ENCODE assay signal across 1 cellular context in genomic region chr12:23423097-23423687, GRCh38.
TF ChIP-seq lines count a peak whose summit lies in the region.

No MANE protein-coding gene starts in this region.

TF ChIP-seq in K562, 482 proteins besides CTCF, POLR2A, EP300 and RAD21 (continued from another document and continues in another):
- TF ChIP-seq SIN3A (IDR thresholded peaks at IDR 0.05; ENCODE audit: borderline replicate concordance in 2 of 2, control insufficient read depth in 1 of 2, low read depth in 2 of 2, low read length in 2 of 2) = no peak
- no peak for TF ChIP-seq ZSCAN32 (CRISPR knock-in tag; IDR thresholded peaks at IDR 0.05)
- TF ChIP-seq HMGXB4 (CRISPR knock-in tag; IDR thresholded peaks at IDR 0.05) = no peak
- TF ChIP-seq KAT7 (CRISPR knock-in tag; IDR thresholded peaks at IDR 0.05; ENCODE audit: borderline replicate concordance) = no peak
- no peak for TF ChIP-seq ZNF764 (CRISPR knock-in tag; IDR thresholded peaks at IDR 0.05; ENCODE audit: low read depth)
- TF ChIP-seq ZBTB8A (IDR thresholded peaks at IDR 0.05; ENCODE audit: partially characterized antibody) = no peak
- no peak for TF ChIP-seq PTTG1 (tag; IDR thresholded peaks at IDR 0.05; ENCODE audit: low read depth)
- TF ChIP-seq ZBTB2 (IDR thresholded peaks at IDR 0.05) = peak; percentile 70; the same call in 1 of the 2 replicates
- TF ChIP-seq ZNF143 (CRISPR knock-in tag; IDR thresholded peaks at IDR 0.05) = no peak
- no peak for TF ChIP-seq ZBTB26 (CRISPR knock-in tag; IDR thresholded peaks at IDR 0.05)
- no peak for TF ChIP-seq HDGF (IDR thresholded peaks at IDR 0.05)
- TF ChIP-seq TBL1XR1 (IDR thresholded peaks at IDR 0.05; ENCODE audit: low read length in 2 of 2) = no peak
- no peak for TF ChIP-seq NR3C1 (CRISPR knock-in tag; IDR thresholded peaks at IDR 0.05)
- TF ChIP-seq NBN (IDR thresholded peaks at IDR 0.05; ENCODE audit: low read depth) = 0 out of 2 replicates have a peak, but pooled peaks have one; percentile 24
- no peak for TF ChIP-seq KHSRP (IDR thresholded peaks at IDR 0.05)
- TF ChIP-seq TSC22D4 (tag; IDR thresholded peaks at IDR 0.05) = no peak
- 0 out of 2 replicates have a peak, but pooled peaks have one; percentile 35 for TF ChIP-seq NFRKB (IDR thresholded peaks at IDR 0.05; ENCODE audit: low read depth)
- TF ChIP-seq MTA2 (IDR thresholded peaks at IDR 0.05; ENCODE audit: low read depth) = peak; percentile 38; the same call in 1 of the 2 replicates
- no peak for TF ChIP-seq USF2 (CRISPR knock-in tag; IDR thresholded peaks at IDR 0.05)
- TF ChIP-seq MYNN (IDR thresholded peaks at IDR 0.05) = no peak
- no peak for TF ChIP-seq MYNN (CRISPR knock-in tag; IDR thresholded peaks at IDR 0.05)
- TF ChIP-seq, protein P1, sequence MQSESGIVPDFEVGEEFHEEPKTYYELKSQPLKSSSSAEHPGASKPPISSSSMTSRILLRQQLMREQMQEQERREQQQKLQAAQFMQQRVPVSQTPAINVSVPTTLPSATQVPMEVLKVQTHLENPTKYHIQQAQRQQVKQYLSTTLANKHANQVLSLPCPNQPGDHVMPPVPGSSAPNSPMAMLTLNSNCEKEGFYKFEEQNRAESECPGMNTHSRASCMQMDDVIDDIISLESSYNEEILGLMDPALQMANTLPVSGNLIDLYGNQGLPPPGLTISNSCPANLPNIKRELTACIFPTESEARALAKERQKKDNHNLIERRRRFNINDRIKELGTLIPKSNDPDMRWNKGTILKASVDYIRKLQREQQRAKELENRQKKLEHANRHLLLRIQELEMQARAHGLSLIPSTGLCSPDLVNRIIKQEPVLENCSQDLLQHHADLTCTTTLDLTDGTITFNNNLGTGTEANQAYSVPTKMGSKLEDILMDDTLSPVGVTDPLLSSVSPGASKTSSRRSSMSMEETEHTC (IDR thresholded peaks at IDR 0.05) = no peak
- no peak for TF ChIP-seq ZZZ3 (IDR thresholded peaks at IDR 0.05)
- TF ChIP-seq EGR1 (conservative IDR thresholded peaks at IDR 0.05) = no peak
- no peak for TF ChIP-seq E2F8 (IDR thresholded peaks at IDR 0.05; ENCODE audit: low read depth, partially characterized antibody)
- TF ChIP-seq PRPF4 (IDR thresholded peaks at IDR 0.05; ENCODE audit: insufficient read depth, low read depth, low read length, poor library complexity, severe bottlenecking) = no peak
- TF ChIP-seq BRF2 (IDR thresholded peaks at IDR 0.05; ENCODE audit: borderline replicate concordance, insufficient read depth, insufficient read length) = no peak
- peak in 1 of 2 experiments; percentile 4; a peak in 1 of 4 replicates for TF ChIP-seq RCOR1 (IDR thresholded peaks at IDR 0.05; ENCODE audit: borderline replicate concordance in 1 of 2, low read depth in 2 of 2, low read length in 2 of 2)
- no peak for TF ChIP-seq ZNF253 (CRISPR knock-in tag; conservative IDR thresholded peaks at IDR 0.05)
- TF ChIP-seq HDAC2 (IDR thresholded peaks at IDR 0.05) = no peak
- no peak for TF ChIP-seq CREB5 (CRISPR knock-in tag; IDR thresholded peaks at IDR 0.05)
- TF ChIP-seq ELF1 (tag; IDR thresholded peaks at IDR 0.05) = no peak
- TF ChIP-seq MAX (CRISPR knock-in tag; IDR thresholded peaks at IDR 0.05) = no peak
- no peak for TF ChIP-seq EP400 (IDR thresholded peaks at IDR 0.05)
- TF ChIP-seq PHB2 (IDR thresholded peaks at IDR 0.05; ENCODE audit: low read depth) = no peak
- no peak for TF ChIP-seq THAP7 (CRISPR knock-in tag; IDR thresholded peaks at IDR 0.05)
- TF ChIP-seq CC2D1A (IDR thresholded peaks at IDR 0.05) = no peak
- no peak for TF ChIP-seq COPS2 (conservative IDR thresholded peaks at IDR 0.05)
- TF ChIP-seq HOXB6 (CRISPR knock-in tag; IDR thresholded peaks at IDR 0.05; ENCODE audit: borderline replicate concordance) = no peak
- no peak for TF ChIP-seq MCM7 (IDR thresholded peaks at IDR 0.05)
- TF ChIP-seq TOE1 (IDR thresholded peaks at IDR 0.05; ENCODE audit: borderline replicate concordance) = no peak
- TF ChIP-seq TOE1 (CRISPR knock-in tag; IDR thresholded peaks at IDR 0.05; ENCODE audit: borderline replicate concordance, low read depth) = no peak
- TF ChIP-seq RBM39 (optimal IDR thresholded peaks at IDR 0.05; ENCODE audit: low read depth, low read length) = no peak
- no peak for TF ChIP-seq TARDBP (IDR thresholded peaks at IDR 0.05)
- no peak for TF ChIP-seq CBFB (CRISPR knock-in tag; IDR thresholded peaks at IDR 0.05)
- TF ChIP-seq ZNF134 (CRISPR knock-in tag; conservative IDR thresholded peaks at IDR 0.05) = no peak
- no peak for TF ChIP-seq BCL6 (CRISPR knock-in tag; IDR thresholded peaks at IDR 0.05)
- peak; percentile 73; the same call in 1 of the 2 replicates for TF ChIP-seq GATAD2A (IDR thresholded peaks at IDR 0.05)
- TF ChIP-seq ZNF280A (IDR thresholded peaks at IDR 0.05; ENCODE audit: low read depth, partially characterized antibody) = no peak
- no peak for TF ChIP-seq POU5F1 (IDR thresholded peaks at IDR 0.05; ENCODE audit: borderline replicate concordance, low read depth, low read length, partially characterized antibody)
- TF ChIP-seq SIN3B (IDR thresholded peaks at IDR 0.05; ENCODE audit: low read depth) = no peak
- no peak for TF ChIP-seq ESRRB (CRISPR knock-in tag; IDR thresholded peaks at IDR 0.05; ENCODE audit: borderline replicate concordance)
- no peak for TF ChIP-seq NR2C1 (IDR thresholded peaks at IDR 0.05)
- TF ChIP-seq NR2C1 (tag; IDR thresholded peaks at IDR 0.05) = no peak
- no peak for TF ChIP-seq NCOA4 (IDR thresholded peaks at IDR 0.05; ENCODE audit: partially characterized antibody)
- peak; percentile 83 for TF ChIP-seq SMARCE1 (IDR thresholded peaks at IDR 0.05)
- no peak for TF ChIP-seq CREBBP (IDR thresholded peaks at IDR 0.05; ENCODE audit: low read depth, low read length)
- TF ChIP-seq TCF3 (CRISPR knock-in tag; IDR thresholded peaks at IDR 0.05) = peak; percentile 58
- no peak for TF ChIP-seq HDAC3 (IDR thresholded peaks at IDR 0.05; ENCODE audit: borderline replicate concordance, partially characterized antibody)
- TF ChIP-seq, protein P2, sequence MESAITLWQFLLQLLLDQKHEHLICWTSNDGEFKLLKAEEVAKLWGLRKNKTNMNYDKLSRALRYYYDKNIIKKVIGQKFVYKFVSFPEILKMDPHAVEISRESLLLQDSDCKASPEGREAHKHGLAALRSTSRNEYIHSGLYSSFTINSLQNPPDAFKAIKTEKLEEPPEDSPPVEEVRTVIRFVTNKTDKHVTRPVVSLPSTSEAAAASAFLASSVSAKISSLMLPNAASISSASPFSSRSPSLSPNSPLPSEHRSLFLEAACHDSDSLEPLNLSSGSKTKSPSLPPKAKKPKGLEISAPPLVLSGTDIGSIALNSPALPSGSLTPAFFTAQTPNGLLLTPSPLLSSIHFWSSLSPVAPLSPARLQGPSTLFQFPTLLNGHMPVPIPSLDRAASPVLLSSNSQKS (CRISPR knock-in tag; IDR thresholded peaks at IDR 0.05) = no peak
